Comparison of ENCODE assay signal across 1 cellular context in the genomic region with DNA sequence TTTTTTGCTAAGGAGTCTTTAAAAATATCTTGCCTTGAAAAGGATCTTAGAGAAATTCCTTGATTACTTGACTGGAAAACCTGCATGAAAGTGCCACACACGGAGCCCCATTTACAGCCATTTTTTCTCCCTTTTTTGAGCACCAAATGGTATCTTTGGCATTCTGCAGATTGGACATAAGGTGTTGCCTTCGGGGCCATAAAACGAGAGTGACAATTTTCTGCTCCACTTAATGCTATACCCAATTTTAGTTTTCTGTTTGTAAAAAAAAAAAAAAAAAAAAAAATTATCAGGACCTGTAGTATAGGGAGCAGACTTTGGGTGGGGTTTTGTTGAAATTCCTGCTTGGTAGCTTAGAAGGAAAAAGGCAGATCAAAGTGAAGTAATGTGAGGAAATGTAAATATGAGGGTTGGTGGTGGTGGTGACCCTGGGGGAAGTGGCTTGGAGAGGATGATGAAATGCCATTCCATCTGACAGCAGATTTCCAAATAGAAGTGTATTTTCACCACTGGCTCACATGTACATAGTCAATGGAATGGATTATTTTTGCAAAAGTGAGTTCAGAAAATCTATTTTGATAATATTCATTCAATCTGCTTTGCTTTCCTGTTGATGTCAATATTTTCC.
TF ChIP-seq lines count a peak whose summit lies in the region.

No MANE protein-coding gene starts in this region.

TF ChIP-seq in HepG2, 621 proteins besides CTCF, POLR2A, EP300 and RAD21 (continued from another document and continues in another):
- no peak for TF ChIP-seq ZNF777 (CRISPR knock-in tag; IDR thresholded peaks at IDR 0.05)
- TF ChIP-seq, protein P1, sequence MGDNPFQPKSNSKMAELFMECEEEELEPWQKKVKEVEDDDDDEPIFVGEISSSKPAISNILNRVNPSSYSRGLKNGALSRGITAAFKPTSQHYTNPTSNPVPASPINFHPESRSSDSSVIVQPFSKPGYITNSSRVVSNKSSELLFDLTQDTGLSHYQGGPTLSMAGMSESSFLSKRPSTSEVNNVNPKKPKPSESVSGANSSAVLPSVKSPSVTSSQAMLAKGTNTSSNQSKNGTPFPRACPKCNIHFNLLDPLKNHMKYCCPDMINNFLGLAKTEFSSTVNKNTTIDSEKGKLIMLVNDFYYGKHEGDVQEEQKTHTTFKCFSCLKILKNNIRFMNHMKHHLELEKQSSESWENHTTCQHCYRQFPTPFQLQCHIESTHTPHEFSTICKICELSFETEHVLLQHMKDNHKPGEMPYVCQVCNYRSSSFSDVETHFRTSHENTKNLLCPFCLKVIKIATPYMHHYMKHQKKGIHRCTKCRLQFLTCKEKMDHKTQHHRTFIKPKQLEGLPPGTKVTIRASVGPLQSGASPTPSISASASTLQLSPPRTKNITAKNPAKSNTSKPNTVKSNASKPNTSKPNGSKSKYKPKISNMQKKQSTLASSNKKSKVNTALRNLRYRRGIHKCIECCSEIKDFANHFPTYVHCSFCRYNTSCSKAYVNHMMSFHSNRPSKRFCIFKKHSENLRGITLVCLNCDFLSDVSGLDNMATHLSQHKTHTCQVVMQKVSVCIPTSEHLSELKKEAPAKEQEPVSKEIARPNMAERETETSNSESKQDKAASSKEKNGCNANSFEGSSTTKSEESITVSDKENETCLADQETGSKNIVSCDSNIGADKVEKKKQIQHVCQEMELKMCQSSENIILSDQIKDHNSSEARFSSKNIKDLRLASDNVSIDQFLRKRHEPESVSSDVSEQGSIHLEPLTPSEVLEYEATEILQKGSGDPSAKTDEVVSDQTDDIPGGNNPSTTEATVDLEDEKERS (CRISPR knock-in tag; IDR thresholded peaks at IDR 0.05) = peak; percentile 48; the same call in 1 of the 2 replicates
- peak; percentile 73 for TF ChIP-seq HNF4A (CRISPR knock-in tag; IDR thresholded peaks at IDR 0.05)
- TF ChIP-seq GABPB1 (CRISPR knock-in tag; IDR thresholded peaks at IDR 0.05) = peak; percentile 53; the same call in 1 of the 2 replicates
- no peak for TF ChIP-seq ZNF263 (CRISPR knock-in tag; IDR thresholded peaks at IDR 0.05)
- TF ChIP-seq GTF3A (CRISPR knock-in tag; conservative IDR thresholded peaks at IDR 0.05) = no peak
- peak; percentile 65 for TF ChIP-seq ATF7 (IDR thresholded peaks at IDR 0.05)
- TF ChIP-seq ATF7 (CRISPR knock-in tag; IDR thresholded peaks at IDR 0.05) = peak; percentile 65; the same call in 1 of the 2 replicates
- no peak for TF ChIP-seq ZNF230 (CRISPR knock-in tag; IDR thresholded peaks at IDR 0.05)
- no peak for TF ChIP-seq ZNF33A (CRISPR knock-in tag; IDR thresholded peaks at IDR 0.05; ENCODE audit: borderline replicate concordance)
- TF ChIP-seq ZNF572 (CRISPR knock-in tag; IDR thresholded peaks at IDR 0.05) = no peak
- no peak for TF ChIP-seq DNMT3B (CRISPR knock-in tag; conservative IDR thresholded peaks at IDR 0.05)
- TF ChIP-seq RFX1 (IDR thresholded peaks at IDR 0.05) = no peak
- no peak for TF ChIP-seq ZFP36L2 (CRISPR knock-in tag; IDR thresholded peaks at IDR 0.05)
- TF ChIP-seq GMEB1 (CRISPR knock-in tag; IDR thresholded peaks at IDR 0.05; ENCODE audit: borderline replicate concordance) = no peak
- TF ChIP-seq ZNF740 (CRISPR knock-in tag; IDR thresholded peaks at IDR 0.05) = no peak
- no peak for TF ChIP-seq FUBP1 (CRISPR knock-in tag; IDR thresholded peaks at IDR 0.05; ENCODE audit: borderline replicate concordance)
- no peak for TF ChIP-seq BRCA1 (CRISPR knock-in tag; IDR thresholded peaks at IDR 0.05)
- TF ChIP-seq, protein P2, sequence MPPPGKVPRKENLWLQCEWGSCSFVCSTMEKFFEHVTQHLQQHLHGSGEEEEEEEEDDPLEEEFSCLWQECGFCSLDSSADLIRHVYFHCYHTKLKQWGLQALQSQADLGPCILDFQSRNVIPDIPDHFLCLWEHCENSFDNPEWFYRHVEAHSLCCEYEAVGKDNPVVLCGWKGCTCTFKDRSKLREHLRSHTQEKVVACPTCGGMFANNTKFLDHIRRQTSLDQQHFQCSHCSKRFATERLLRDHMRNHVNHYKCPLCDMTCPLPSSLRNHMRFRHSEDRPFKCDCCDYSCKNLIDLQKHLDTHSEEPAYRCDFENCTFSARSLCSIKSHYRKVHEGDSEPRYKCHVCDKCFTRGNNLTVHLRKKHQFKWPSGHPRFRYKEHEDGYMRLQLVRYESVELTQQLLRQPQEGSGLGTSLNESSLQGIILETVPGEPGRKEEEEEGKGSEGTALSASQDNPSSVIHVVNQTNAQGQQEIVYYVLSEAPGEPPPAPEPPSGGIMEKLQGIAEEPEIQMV (CRISPR knock-in tag; IDR thresholded peaks at IDR 0.05; ENCODE audit: low read depth) = no peak
- no peak for TF ChIP-seq KLF9 (CRISPR knock-in tag; IDR thresholded peaks at IDR 0.05; ENCODE audit: low read depth)
- peak; percentile 63; the same call in 1 of the 2 replicates for TF ChIP-seq FOXK2 (IDR thresholded peaks at IDR 0.05)
- TF ChIP-seq ZNF256 (CRISPR knock-in tag; conservative IDR thresholded peaks at IDR 0.05) = no peak
- TF ChIP-seq ZNF296 (CRISPR knock-in tag; conservative IDR thresholded peaks at IDR 0.05) = no peak
- TF ChIP-seq TBP (CRISPR knock-in tag; IDR thresholded peaks at IDR 0.05) = no peak
- no peak for TF ChIP-seq U2AF2 (IDR thresholded peaks at IDR 0.05; ENCODE audit: low read depth, low read length)
- TF ChIP-seq ZNF121 (CRISPR knock-in tag; IDR thresholded peaks at IDR 0.05) = no peak
- no peak for TF ChIP-seq ZFAT (CRISPR knock-in tag; conservative IDR thresholded peaks at IDR 0.05)
- TF ChIP-seq MTF1 (CRISPR knock-in tag; IDR thresholded peaks at IDR 0.05) = no peak
- TF ChIP-seq ZNF670 (CRISPR knock-in tag; IDR thresholded peaks at IDR 0.05; ENCODE audit: borderline replicate concordance) = peak; percentile 74; the same call in 1 of the 2 replicates
- TF ChIP-seq ZNF382 (CRISPR knock-in tag; IDR thresholded peaks at IDR 0.05; ENCODE audit: borderline replicate concordance) = no peak
- TF ChIP-seq NONO (IDR thresholded peaks at IDR 0.05) = no peak
- TF ChIP-seq NONO (CRISPR knock-in tag; conservative IDR thresholded peaks at IDR 0.05) = no peak
- TF ChIP-seq RFXANK (CRISPR knock-in tag; IDR thresholded peaks at IDR 0.05) = no peak; the same call in 1 of the 2 replicates
- no peak for TF ChIP-seq ATAD3A (CRISPR knock-in tag; IDR thresholded peaks at IDR 0.05)
- peak; percentile 83 for TF ChIP-seq TBX2 (CRISPR knock-in tag; IDR thresholded peaks at IDR 0.05; ENCODE audit: borderline replicate concordance)
- TF ChIP-seq PTBP1 (IDR thresholded peaks at IDR 0.05; ENCODE audit: low read depth, low read length, poor library complexity, severe bottlenecking) = no peak
- no peak for TF ChIP-seq ZNF672 (CRISPR knock-in tag; IDR thresholded peaks at IDR 0.05)
- TF ChIP-seq, protein P3, sequence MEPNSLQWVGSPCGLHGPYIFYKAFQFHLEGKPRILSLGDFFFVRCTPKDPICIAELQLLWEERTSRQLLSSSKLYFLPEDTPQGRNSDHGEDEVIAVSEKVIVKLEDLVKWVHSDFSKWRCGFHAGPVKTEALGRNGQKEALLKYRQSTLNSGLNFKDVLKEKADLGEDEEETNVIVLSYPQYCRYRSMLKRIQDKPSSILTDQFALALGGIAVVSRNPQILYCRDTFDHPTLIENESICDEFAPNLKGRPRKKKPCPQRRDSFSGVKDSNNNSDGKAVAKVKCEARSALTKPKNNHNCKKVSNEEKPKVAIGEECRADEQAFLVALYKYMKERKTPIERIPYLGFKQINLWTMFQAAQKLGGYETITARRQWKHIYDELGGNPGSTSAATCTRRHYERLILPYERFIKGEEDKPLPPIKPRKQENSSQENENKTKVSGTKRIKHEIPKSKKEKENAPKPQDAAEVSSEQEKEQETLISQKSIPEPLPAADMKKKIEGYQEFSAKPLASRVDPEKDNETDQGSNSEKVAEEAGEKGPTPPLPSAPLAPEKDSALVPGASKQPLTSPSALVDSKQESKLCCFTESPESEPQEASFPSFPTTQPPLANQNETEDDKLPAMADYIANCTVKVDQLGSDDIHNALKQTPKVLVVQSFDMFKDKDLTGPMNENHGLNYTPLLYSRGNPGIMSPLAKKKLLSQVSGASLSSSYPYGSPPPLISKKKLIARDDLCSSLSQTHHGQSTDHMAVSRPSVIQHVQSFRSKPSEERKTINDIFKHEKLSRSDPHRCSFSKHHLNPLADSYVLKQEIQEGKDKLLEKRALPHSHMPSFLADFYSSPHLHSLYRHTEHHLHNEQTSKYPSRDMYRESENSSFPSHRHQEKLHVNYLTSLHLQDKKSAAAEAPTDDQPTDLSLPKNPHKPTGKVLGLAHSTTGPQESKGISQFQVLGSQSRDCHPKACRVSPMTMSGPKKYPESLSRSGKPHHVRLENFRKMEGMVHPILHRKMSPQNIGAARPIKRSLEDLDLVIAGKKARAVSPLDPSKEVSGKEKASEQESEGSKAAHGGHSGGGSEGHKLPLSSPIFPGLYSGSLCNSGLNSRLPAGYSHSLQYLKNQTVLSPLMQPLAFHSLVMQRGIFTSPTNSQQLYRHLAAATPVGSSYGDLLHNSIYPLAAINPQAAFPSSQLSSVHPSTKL (CRISPR knock-in tag; IDR thresholded peaks at IDR 0.05) = peak; percentile 99
- TF ChIP-seq, protein P4, sequence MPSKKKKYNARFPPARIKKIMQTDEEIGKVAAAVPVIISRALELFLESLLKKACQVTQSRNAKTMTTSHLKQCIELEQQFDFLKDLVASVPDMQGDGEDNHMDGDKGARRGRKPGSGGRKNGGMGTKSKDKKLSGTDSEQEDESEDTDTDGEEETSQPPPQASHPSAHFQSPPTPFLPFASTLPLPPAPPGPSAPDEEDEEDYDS (CRISPR knock-in tag; IDR thresholded peaks at IDR 0.05) = no peak
- no peak for TF ChIP-seq MAFK (conservative IDR thresholded peaks at IDR 0.05 in 1 of 2, IDR thresholded peaks at IDR 0.05 in 1 of 2; ENCODE audit: low read length in 2 of 2)
- TF ChIP-seq, protein P5, sequence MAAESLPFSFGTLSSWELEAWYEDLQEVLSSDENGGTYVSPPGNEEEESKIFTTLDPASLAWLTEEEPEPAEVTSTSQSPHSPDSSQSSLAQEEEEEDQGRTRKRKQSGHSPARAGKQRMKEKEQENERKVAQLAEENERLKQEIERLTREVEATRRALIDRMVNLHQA (CRISPR knock-in tag; IDR thresholded peaks at IDR 0.05) = no peak
- no peak for TF ChIP-seq DNMT1 (CRISPR knock-in tag; IDR thresholded peaks at IDR 0.05)
- TF ChIP-seq NFE2 (CRISPR knock-in tag; IDR thresholded peaks at IDR 0.05) = no peak
- no peak for TF ChIP-seq ZBTB8A (CRISPR knock-in tag; IDR thresholded peaks at IDR 0.05; ENCODE audit: borderline replicate concordance, low read depth)
- no peak; the same call in 1 of the 2 replicates for TF ChIP-seq POGK (CRISPR knock-in tag; conservative IDR thresholded peaks at IDR 0.05)
- TF ChIP-seq ZNF317 (CRISPR knock-in tag; IDR thresholded peaks at IDR 0.05) = peak; percentile 93
- TF ChIP-seq SRSF4 (IDR thresholded peaks at IDR 0.05; ENCODE audit: low read depth, low read length, poor library complexity, severe bottlenecking) = no peak
- TF ChIP-seq, protein P6, sequence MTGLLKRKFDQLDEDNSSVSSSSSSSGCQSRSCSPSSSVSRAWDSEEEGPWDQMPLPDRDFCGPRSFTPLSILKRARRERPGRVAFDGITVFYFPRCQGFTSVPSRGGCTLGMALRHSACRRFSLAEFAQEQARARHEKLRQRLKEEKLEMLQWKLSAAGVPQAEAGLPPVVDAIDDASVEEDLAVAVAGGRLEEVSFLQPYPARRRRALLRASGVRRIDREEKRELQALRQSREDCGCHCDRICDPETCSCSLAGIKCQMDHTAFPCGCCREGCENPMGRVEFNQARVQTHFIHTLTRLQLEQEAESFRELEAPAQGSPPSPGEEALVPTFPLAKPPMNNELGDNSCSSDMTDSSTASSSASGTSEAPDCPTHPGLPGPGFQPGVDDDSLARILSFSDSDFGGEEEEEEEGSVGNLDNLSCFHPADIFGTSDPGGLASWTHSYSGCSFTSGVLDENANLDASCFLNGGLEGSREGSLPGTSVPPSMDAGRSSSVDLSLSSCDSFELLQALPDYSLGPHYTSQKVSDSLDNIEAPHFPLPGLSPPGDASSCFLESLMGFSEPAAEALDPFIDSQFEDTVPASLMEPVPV (CRISPR knock-in tag; IDR thresholded peaks at IDR 0.05) = no peak
- TF ChIP-seq KDM4B (CRISPR knock-in tag; IDR thresholded peaks at IDR 0.05) = peak; percentile 67; the same call in 1 of the 2 replicates
- peak; percentile 67; the same call in 1 of the 2 replicates for TF ChIP-seq GFI1 (CRISPR knock-in tag; IDR thresholded peaks at IDR 0.05; ENCODE audit: borderline replicate concordance)
- peak; percentile 85; the same call in 1 of the 2 replicates for TF ChIP-seq NFIC (IDR thresholded peaks at IDR 0.05; ENCODE audit: low read length)
